14 cellular contexts compared by ENCODE assay signal in the genomic region with DNA sequence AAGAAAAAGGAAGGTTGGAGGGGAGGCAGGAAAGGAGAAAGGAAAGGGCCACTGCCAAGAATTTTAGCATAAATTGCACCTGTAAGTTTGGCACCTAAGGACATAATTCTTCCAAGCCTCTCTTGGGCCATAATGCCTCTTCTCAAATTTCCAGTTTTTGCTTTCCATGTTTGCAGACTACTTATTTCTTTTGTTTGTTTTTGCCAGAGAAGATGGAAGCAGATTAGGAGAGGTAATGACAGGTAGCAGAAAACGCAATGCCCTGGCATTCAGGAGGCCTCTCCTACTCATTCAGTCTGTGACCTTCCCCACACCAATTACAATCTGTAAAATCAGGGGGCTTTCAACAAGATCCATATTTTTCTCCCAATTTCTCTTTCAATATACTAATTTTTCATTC. TPM values are rescaled to one million over a fixed set of nuclear protein-coding genes. Genes with fewer than 3 reads are reported as not detected.
DNase-seq lines count a peak whose midpoint lies in the region; ATAC-seq lines count a peak whose summit lies in the region.
"Had no signal": no experiment of that assay in that cellular context is flagged by ENCODE, and none has a peak within 500 bp of the region (broad histone marks: within the 10 kb centered on the region; RNA-seq: fewer than 3 reads in every experiment).

No MANE protein-coding gene starts in this region.

- intact Hi-C loops in left colon (cut with DNase I, micrococcal nuclease), result no loop called here

- DNase-seq in NCI-H1092 treated with DMSO at 0.1 percent for 48 hours (lab: John Stamatoyannopoulos, UW) (peak; percentile 2), NCI-H1092 (lab: John Stamatoyannopoulos, UW) (no peak), DMS79 (lab: John Stamatoyannopoulos, UW) (peak; percentile 58), NCI-H146 (lab: John Stamatoyannopoulos, UW) (peak; percentile 68), NCI-H2196 treated with DMSO at 0.1 percent for 48 hours (lab: John Stamatoyannopoulos, UW; ENCODE audit: unreplicated experiment) (peak; percentile 53), left colon (no peak), NCI-H1930 (lab: John Stamatoyannopoulos, UW) (no peak)
- DNase-seq: 8988T; BE2C; CD4-positive, alpha-beta T cell; NCI-H2227 treated with DMSO at 0.1 percent for 48 hours; SIG-M5 had no signal

- no peak for ATAC-seq in left colon
- ATAC-seq in GM21825 (IDR thresholded peaks at IDR 0.05; ENCODE audit: unreplicated experiment), result no peak
- ATAC-seq: K562 had no signal

RNA-seq across cellular contexts. Expression of gene MRPL33, which starts 56.8 kb away (rescaled TPM):
- 10 to 100 TPM; 54.3 to 56.7 TPM for total RNA-seq in left colon

Comparison
In these comparisons a context has a peak if more than half of its experiments do, and no peak if none do; other contexts are left out.
1. DNase-seq: peak in NCI-H1092 treated with DMSO at 0.1 percent for 48 hours (single experiment), DMS79 (single experiment), NCI-H146 (single experiment) and NCI-H2196 treated with DMSO at 0.1 percent for 48 hours (single experiment); none in NCI-H1092 (single experiment), left colon (0 of 2) and NCI-H1930 (0 of 2).